Comparison of ENCODE assay signal across 8 cellular contexts in the genomic region with DNA sequence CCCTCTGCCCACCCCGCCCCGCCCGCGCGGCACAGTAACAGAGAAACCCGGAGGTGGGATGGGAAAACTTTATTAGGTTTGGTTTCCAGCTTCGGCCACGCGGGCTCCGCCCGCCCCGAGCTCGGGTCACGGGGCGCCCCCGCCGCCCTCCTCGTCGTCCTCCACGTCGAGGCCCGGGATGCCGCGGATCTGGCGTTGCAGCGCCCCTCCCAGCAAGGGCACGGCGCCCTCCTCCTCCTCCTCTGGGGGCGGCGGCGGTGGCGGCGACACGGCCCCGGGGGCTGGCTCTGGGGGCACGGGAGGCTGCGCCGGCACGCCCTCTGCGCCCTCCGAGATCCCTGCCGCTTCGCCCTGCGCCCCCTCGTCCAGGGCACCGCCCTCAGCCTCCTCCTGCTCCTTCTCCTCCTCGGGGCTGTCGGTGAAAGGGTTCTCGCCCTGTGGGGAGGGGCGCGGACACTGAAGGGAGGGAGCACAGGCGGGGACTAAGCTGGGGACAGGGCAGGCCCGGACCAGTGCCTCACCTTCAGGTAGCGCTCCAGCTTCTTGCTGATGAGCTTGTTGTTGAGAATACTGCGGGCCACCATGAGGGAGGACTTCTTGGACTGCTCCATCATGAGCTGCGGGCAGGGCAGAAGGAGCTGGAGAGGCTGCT. TPM values are rescaled to one million over a fixed set of nuclear protein-coding genes. Genes with fewer than 3 reads are reported as not detected.
DNase-seq lines count a peak whose midpoint lies in the region; ATAC-seq, FAIRE-seq and TF ChIP-seq lines count a peak whose summit lies in the region.

No MANE protein-coding gene starts in this region.

- H3K9ac ChIP-seq in SK-N-MC (ENCODE audit: insufficient read length) (peak overlapping the region; percentile 69), endothelial cell of umbilical vein (replicated peaks; ENCODE audit: extremely low read depth, insufficient read depth, low read length) (peak overlapping the region; percentile 33), muscle layer of colon (ENCODE audit: low read length) (no peak overlapping the region)

- H3K4me1 ChIP-seq in endothelial cell of umbilical vein (ENCODE audit: control insufficient read depth, extremely low read depth, insufficient read depth, low read length) (peaks cover 18% of the 10 kb centered on the region), muscle layer of colon (ENCODE audit: insufficient read depth, low read length) (peaks cover 27% of the 10 kb centered on the region)

- H4K20me1 ChIP-seq in endothelial cell of umbilical vein (replicated peaks; ENCODE audit: control insufficient read depth, extremely low read depth, insufficient read depth, low read length): no peaks in the 10 kb centered on the region

- H3K27ac ChIP-seq in SK-N-MC: peak overlapping the region; percentile 0; the same call in 1 of the 2 replicates
- H3K27ac ChIP-seq in endothelial cell of umbilical vein (ENCODE audit: insufficient read depth, low read depth, low read length): no peak overlapping the region
- H3K27ac ChIP-seq in muscle layer of colon (ENCODE audit: low read depth, low read length): peak overlapping the region; percentile 97

- peaks cover 7% of the 10 kb centered on the region; the same call in 1 of the 2 replicates for H3K36me3 ChIP-seq in SK-N-MC (ENCODE audit: insufficient read depth, low read length)
- H3K36me3 ChIP-seq in endothelial cell of umbilical vein (ENCODE audit: control insufficient read depth in 2 of 2, extremely low read depth in 1 of 2, insufficient read depth in 2 of 2, low read length in 2 of 2): no peaks in the 10 kb centered on the region
- no peaks in the 10 kb centered on the region for H3K36me3 ChIP-seq in muscle layer of colon (ENCODE audit: insufficient read depth, low read length)

- dilution Hi-C loops in endothelial cell of umbilical vein (cut with MboI; ENCODE audit: extremely low pct_ligation_motif_present, low sequenced_read_pairs): no loop called here

- CTCF ChIA-PET in endothelial cell of umbilical vein (lab: Charles Lee): interaction anchor here (0.8 to 3.5 kb wide), 11 partner anchors 21 to 279 kb away, joined by 3 to 32 read pairs (median 5); partner anchors contain the start of gene AKAP8L

- FAIRE-seq in endothelial cell of umbilical vein (lab: Jason Lieb, UNC): peak; percentile 58

- H3K27me3 ChIP-seq in endothelial cell of umbilical vein (ENCODE audit: control insufficient read depth in 2 of 2, insufficient read depth in 2 of 2, low read length in 2 of 2): no peaks in the 10 kb centered on the region
- no peaks in the 10 kb centered on the region for H3K27me3 ChIP-seq in muscle layer of colon (ENCODE audit: control insufficient read depth in 1 of 2, insufficient read depth in 2 of 2, low read length in 2 of 2)

- peak overlapping the region; percentile 3 for H2AFZ ChIP-seq in endothelial cell of umbilical vein (ENCODE audit: low read depth, low read length)

- ATAC-seq in activated CD4-positive, CD25-positive, alpha-beta regulatory T cell treated with anti-CD3 and anti-CD28 coated beads, Interleukin-2, amount 50 U/mL, for 24 hours: peak; percentile 2 to 19
- peak; percentile 28 for ATAC-seq in GM21528 (IDR thresholded peaks at IDR 0.05; ENCODE audit: low FRiP score, unreplicated experiment)

- TF ChIP-seq CTCF in endothelial cell of umbilical vein (IDR thresholded peaks at IDR 0.05; ENCODE audit: extremely low read depth in 1 of 2, insufficient read depth in 1 of 2, low read depth in 1 of 2, low read length in 2 of 2): no peak

- peaks cover 38% of the 10 kb centered on the region for H3K79me2 ChIP-seq in endothelial cell of umbilical vein (ENCODE audit: control insufficient read depth, insufficient read depth, low read length)

- H3K4me3 ChIP-seq in SK-N-MC (peak overlapping the region; percentile 90), endothelial cell of umbilical vein (replicated peaks in 1 of 3; ENCODE audit: insufficient read depth in 1 of 3, low read depth in 1 of 3, low read length in 3 of 3) (peak overlapping the region; percentile 26 to 57 (median 28)), muscle layer of colon (ENCODE audit: low read depth in 1 of 2, low read length in 2 of 2) (peak overlapping the region; percentile 62 to 85)

- DNase-seq in activated CD4-positive, CD25-positive, alpha-beta regulatory T cell treated with anti-CD3 and anti-CD28 coated beads, Interleukin-2, amount 50 U/mL, for 72 hours: no peak
- peak in 66 of 76 experiments; percentile 20 to 93 (median 69) for DNase-seq in HUDEP-2 (lab: John Stamatoyannopoulos, UW; ENCODE audit: unreplicated experiment in 76 of 76)
- DNase-seq in SK-N-MC (ENCODE audit: low read depth, low spot score): no peak
- DNase-seq in endothelial cell of umbilical vein (ENCODE audit: low read depth, low spot score): peak; percentile 64
- no peak for DNase-seq in NCI-H187 treated with DMSO at 0.1 percent for 48 hours (lab: John Stamatoyannopoulos, UW)

- no peak for TF ChIP-seq POLR2A in endothelial cell of umbilical vein (IDR thresholded peaks at IDR 0.05; ENCODE audit: low read depth, low read length)

- no TSS peak for BruUV-seq in endothelial cell of umbilical vein (replicated peaks; lab: Mats Ljungman, UMichigan)

- POLR2A ChIA-PET in endothelial cell of umbilical vein (lab: Charles Lee): interaction anchor here (0.6 to 3.1 kb wide), 4 partner anchors 20 to 1081 kb away, joined by 3 to 12 read pairs (median 3); partner anchors contain the start of gene AKAP8L

- intact Hi-C loops in endothelial cell of umbilical vein (cut with micrococcal nuclease): loop anchor here (1.0 to 5.0 kb wide), 4 partner anchors 39 to 273 kb away; partner anchors contain the start of gene SYDE1

- no peaks in the 10 kb centered on the region for H3K9me1 ChIP-seq in endothelial cell of umbilical vein (replicated peaks; ENCODE audit: control insufficient read depth, extremely low read depth, insufficient read depth, low read length)

- H3K9me3 ChIP-seq in SK-N-MC (ENCODE audit: low read depth, low read length) (no peaks in the 10 kb centered on the region), endothelial cell of umbilical vein (replicated peaks; ENCODE audit: control insufficient read depth, insufficient read depth, low read length) (no peaks in the 10 kb centered on the region), muscle layer of colon (ENCODE audit: low read length) (no peaks in the 10 kb centered on the region)

- peak overlapping the region; percentile 53 for H3K4me2 ChIP-seq in endothelial cell of umbilical vein (ENCODE audit: insufficient read depth, low read length)

TF ChIP-seq in endothelial cell of umbilical vein, 7 proteins besides CTCF, POLR2A, EP300 and RAD21:
- TF ChIP-seq JUN (IDR thresholded peaks at IDR 0.05; ENCODE audit: borderline replicate concordance, insufficient read depth, insufficient read length, low read depth) (no peak), MAX (IDR thresholded peaks at IDR 0.05; ENCODE audit: insufficient read depth, insufficient read length) (no peak), EZH2 (IDR thresholded peaks at IDR 0.05; ENCODE audit: borderline replicate concordance, low read depth, low read length, severe bottlenecking) (no peak), MYC (IDR thresholded peaks at IDR 0.05; ENCODE audit: low read depth, low read length) (no peak), GATA2 (IDR thresholded peaks at IDR 0.05; ENCODE audit: insufficient read depth, insufficient read length, low read depth, low read length) (no peak), FOS (IDR thresholded peaks at IDR 0.05; ENCODE audit: borderline replicate concordance, insufficient read depth, low read length) (no peak), POLR2AphosphoS5 (IDR thresholded peaks at IDR 0.05; ENCODE audit: insufficient read depth, low read depth, low read length) (no peak)

RNA-seq across cellular contexts. Expression of gene AKAP8, which starts 0.5 kb away (rescaled TPM):
- 42.6 and 44.1 TPM in 2 replicates for total RNA-seq in endothelial cell of umbilical vein
- 16.4 and 18.3 TPM in 2 replicates for polyA plus RNA-seq in endothelial cell of umbilical vein
- polyA plus RNA-seq in endothelial cell of umbilical vein (2011; cell fraction: cytosol; rRNA removed): 13.0 and 13.1 TPM in 2 replicates
- polyA plus RNA-seq in endothelial cell of umbilical vein (2011; cell fraction: nucleus; rRNA removed): 45.0 and 45.9 TPM in 2 replicates
- 17.8 and 19.7 TPM in 2 replicates for polyA plus RNA-seq in endothelial cell of umbilical vein (2012)
- 10.4 and 12.7 TPM in 2 replicates for polyA minus RNA-seq in endothelial cell of umbilical vein
- 17.8 TPM for polyA minus RNA-seq in endothelial cell of umbilical vein (2011; cell fraction: cytosol; rRNA and poly(A)+ RNA removed)
- 15.2 and 16.5 TPM in 2 replicates for polyA minus RNA-seq in endothelial cell of umbilical vein (2011; cell fraction: nucleus; rRNA and poly(A)+ RNA removed)

RNA-seq across cellular contexts. Expression of gene AKAP8L, which starts 38.7 kb away (rescaled TPM):
- 95.4 and 99.6 TPM in 2 replicates for total RNA-seq in endothelial cell of umbilical vein
- polyA plus RNA-seq in endothelial cell of umbilical vein: 63.9 and 65.1 TPM in 2 replicates
- 22.1 and 25.7 TPM in 2 replicates for polyA plus RNA-seq in endothelial cell of umbilical vein (2011; cell fraction: cytosol; rRNA removed)
- polyA plus RNA-seq in endothelial cell of umbilical vein (2011; cell fraction: nucleus; rRNA removed): 338 and 395 TPM in 2 replicates
- 54.2 and 64.3 TPM in 2 replicates for polyA plus RNA-seq in endothelial cell of umbilical vein (2012)
- polyA minus RNA-seq in endothelial cell of umbilical vein: 107 and 112 TPM in 2 replicates
- polyA minus RNA-seq in endothelial cell of umbilical vein (2011; cell fraction: cytosol; rRNA and poly(A)+ RNA removed): 31.2 TPM
- polyA minus RNA-seq in endothelial cell of umbilical vein (2011; cell fraction: nucleus; rRNA and poly(A)+ RNA removed): 119 and 124 TPM in 2 replicates

RNA-seq across cellular contexts. Expression of gene BRD4, which starts 47.8 kb away (rescaled TPM):
- total RNA-seq in endothelial cell of umbilical vein: 117 and 125 TPM in 2 replicates
- 13.6 and 14.9 TPM in 2 replicates for polyA plus RNA-seq in endothelial cell of umbilical vein
- 14.0 and 15.6 TPM in 2 replicates for polyA plus RNA-seq in endothelial cell of umbilical vein (2011; cell fraction: cytosol; rRNA removed)
- polyA plus RNA-seq in endothelial cell of umbilical vein (2011; cell fraction: nucleus; rRNA removed): 44.5 and 50.2 TPM in 2 replicates
- 48.3 and 58.7 TPM in 2 replicates for polyA plus RNA-seq in endothelial cell of umbilical vein (2012)
- 40.4 and 56.9 TPM in 2 replicates for polyA minus RNA-seq in endothelial cell of umbilical vein
- 38.2 TPM for polyA minus RNA-seq in endothelial cell of umbilical vein (2011; cell fraction: cytosol; rRNA and poly(A)+ RNA removed)
- polyA minus RNA-seq in endothelial cell of umbilical vein (2011; cell fraction: nucleus; rRNA and poly(A)+ RNA removed): 61.6 and 83.6 TPM in 2 replicates

Comparison
In these comparisons a context has a peak if more than half of its experiments do, and no peak if none do; other contexts are left out.
1. DNase-seq: peak in HUDEP-2 (66 of 76) and endothelial cell of umbilical vein (single experiment); none in activated CD4-positive, CD25-positive, alpha-beta regulatory T cell treated with anti-CD3 and anti-CD28 coated beads, Interleukin-2, amount 50 U/mL, for 72 hours (single experiment), SK-N-MC (single experiment) and NCI-H187 treated with DMSO at 0.1 percent for 48 hours (single experiment).
2. H3K4me3 ChIP-seq: peak in every context shown above with its lines; median percentile 90 in SK-N-MC; 74 in muscle layer of colon; 28 in endothelial cell of umbilical vein.